Comparison of ENCODE assay signal across 37 cellular contexts in the genomic region with DNA sequence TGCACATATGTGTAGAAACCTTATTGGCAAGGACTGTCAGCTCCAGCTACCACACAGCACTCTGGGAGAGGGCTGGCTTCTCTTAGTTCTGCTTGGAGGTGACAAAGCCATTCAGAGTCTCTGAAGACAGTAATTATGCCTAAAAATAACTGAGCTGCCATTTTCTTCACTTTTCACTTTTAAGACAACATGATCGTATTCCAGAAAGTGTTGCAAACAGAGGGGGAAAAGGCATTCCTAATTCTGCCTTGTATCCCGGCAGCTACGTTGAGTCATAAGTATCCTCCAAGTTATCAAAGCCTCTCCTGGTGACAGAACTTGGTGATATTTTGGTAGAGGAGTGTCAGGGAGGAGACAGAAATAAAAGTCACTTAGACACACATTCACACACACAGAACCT.
"Had no signal": no experiment of that assay in that cellular context is flagged by ENCODE, and none has a peak within 500 bp of the region (broad histone marks: within the 10 kb centered on the region; RNA-seq: fewer than 3 reads in every experiment).

No MANE protein-coding gene starts in this region.

- H3K9me3 Mint-ChIP-seq: activated naive CD8-positive, alpha-beta T cell treated with anti-CD3 and anti-CD28 coated beads, Interleukin-2, amount 50 U/mL, for 24 hours had no signal

- H3K27ac ChIP-seq: adrenal gland, ascending aorta, body of pancreas, brain microvascular endothelial cell, breast epithelium, cardiac muscle cell had no signal

- H3K36me3 ChIP-seq: adrenal gland, ascending aorta, brain microvascular endothelial cell, breast epithelium, cardiac muscle cell had no signal

- DNase-seq: activated effector memory CD4-positive, alpha-beta T cell treated with anti-CD3 and anti-CD28 coated beads, Interleukin-2, amount 50 U/mL, for 16 hours; activated effector memory CD4-positive, alpha-beta T cell treated with Interleukin-2 at 50 U/mL for 16 hours; activated gamma-delta T cell; activated gamma-delta T cell treated with Interleukin-2 at 50 U/mL for 16 hours; activated naive CD4-positive, alpha-beta T cell; activated naive CD4-positive, alpha-beta T cell treated with anti-CD3 and anti-CD28 coated beads for 36 hours; activated naive CD4-positive, alpha-beta T cell treated with anti-CD3 and anti-CD28 coated beads, Interleukin-2, amount 10 ng/mL, durations not matched to agents 7 days and 5 days; activated naive CD4-positive, alpha-beta T cell treated with anti-CD3 and anti-CD28 coated beads, Interleukin-2, amount 50 U/mL, for 16 hours; activated naive CD4-positive, alpha-beta T cell treated with Interleukin-2 at 50 U/mL for 16 hours; activated naive CD8-positive, alpha-beta T cell treated with anti-CD3 and anti-CD28 coated beads for 36 hours; activated naive CD8-positive, alpha-beta T cell treated with anti-CD3 and anti-CD28 coated beads, Interleukin-2, amount 10 ng/mL, durations not matched to agents 7 days and 5 days; activated naive CD8-positive, alpha-beta T cell treated with anti-CD3 and anti-CD28 coated beads, Interleukin-2, amount 50 U/mL, for 24 hours; activated T-cell treated with anti-CD3 and anti-CD28 coated beads for 4 hours; activated T-cell treated with anti-CD3 and anti-CD28 coated beads, Interleukin-2, amount 50 U/mL, for 1 hour; activated T-cell treated with anti-CD3 and anti-CD28 coated beads, Interleukin-2, amount 50 U/mL, for 24 hours; activated T-cell treated with anti-CD3 and anti-CD28 coated beads, Interleukin-2, amount 50 U/mL, for 4 hours; activated T-cell treated with anti-CD3 and anti-CD28 coated beads, Interleukin-2, amount 50 U/mL, for 48 hours; activated T-cell treated with anti-CD3 and anti-CD28 coated beads, Interleukin-2, amount 50 U/mL, for 72 hours; adrenal gland; amniotic stem cell; amygdala; aorta; body of pancreas; brain microvascular endothelial cell; central memory CD4-positive, alpha-beta T cell; cerebellar nuclear complex had no signal

- H3K4me3 Mint-ChIP-seq: activated naive CD4-positive, alpha-beta T cell treated with anti-CD3 and anti-CD28 coated beads for 36 hours; activated naive CD4-positive, alpha-beta T cell treated with anti-CD3 and anti-CD28 coated beads, Interleukin-2, amount 10 ng/mL, durations not matched to agents 7 days and 5 days; activated naive CD4-positive, alpha-beta T cell treated with anti-CD3 and anti-CD28 coated beads, Interleukin-2, amount 50 U/mL, for 24 hours; activated naive CD8-positive, alpha-beta T cell; activated naive CD8-positive, alpha-beta T cell treated with anti-CD3 and anti-CD28 coated beads for 36 hours; activated naive CD8-positive, alpha-beta T cell treated with anti-CD3 and anti-CD28 coated beads, Interleukin-2, amount 10 ng/mL, durations not matched to agents 7 days and 5 days; activated naive CD8-positive, alpha-beta T cell treated with anti-CD3 and anti-CD28 coated beads, Interleukin-2, amount 50 U/mL, for 24 hours; activated T-cell treated with anti-CD3 and anti-CD28 coated beads, Interleukin-2, amount 50 U/mL, for 24 hours; activated T-cell treated with anti-CD3 and anti-CD28 coated beads, Interleukin-2, amount 50 U/mL, for 4 hours; activated T-cell treated with anti-CD3 and anti-CD28 coated beads, Interleukin-2, amount 50 U/mL, for 72 hours; activated T-helper 1 cell treated with anti-CD3 and anti-CD28 coated beads, Interleukin-12 subunit alpha, Interleukin-12 subunit beta, Interleukin-2, Interleukin-4 antibody, amounts not matched to agents 30 ng/mL and 10 ng/mL and 1 ng/mL, durations not matched to agents 14 hours and 24 hours and 36 hours; activated T-helper 17 cell treated with anti-CD3 and anti-CD28 coated beads, Interleukin-2, amount 50 U/mL, for 72 hours; brain; central memory CD8-positive, alpha-beta T cell had no signal

- H3K27me3 ChIP-seq: adrenal gland, ascending aorta, body of pancreas, brain microvascular endothelial cell, cardiac muscle cell had no signal

- ATAC-seq: activated naive CD4-positive, alpha-beta T cell treated with anti-CD3 and anti-CD28 coated beads, Interleukin-2, amount 50 U/mL, for 72 hours; activated naive CD8-positive, alpha-beta T cell treated with anti-CD3 and anti-CD28 coated beads, Interleukin-2, amount 50 U/mL, for 24 hours; activated T-cell treated with anti-CD3 and anti-CD28 coated beads, Interleukin-2, amount 50 U/mL, for 4 hours; activated T-cell treated with anti-CD3 and anti-CD28 coated beads, Interleukin-2, amount 50 U/mL, for 72 hours; activated T-helper 17 cell treated with anti-CD3 and anti-CD28 coated beads, Interleukin-2, amount 50 U/mL, for 72 hours; body of pancreas had no signal

- H3K9me3 ChIP-seq: adrenal gland, ascending aorta, body of pancreas had no signal

- H3K27me3 Mint-ChIP-seq: activated naive CD4-positive, alpha-beta T cell treated with anti-CD3 and anti-CD28 coated beads, Interleukin-2, amount 10 ng/mL, durations not matched to agents 7 days and 5 days; activated naive CD8-positive, alpha-beta T cell; activated naive CD8-positive, alpha-beta T cell treated with anti-CD3 and anti-CD28 coated beads for 36 hours; activated naive CD8-positive, alpha-beta T cell treated with anti-CD3 and anti-CD28 coated beads, Interleukin-2, amount 10 ng/mL, durations not matched to agents 7 days and 5 days; activated naive CD8-positive, alpha-beta T cell treated with anti-CD3 and anti-CD28 coated beads, Interleukin-2, amount 50 U/mL, for 24 hours; activated T-cell treated with anti-CD3 and anti-CD28 coated beads, Interleukin-2, amount 50 U/mL, for 24 hours; activated T-helper 17 cell treated with anti-CD3 and anti-CD28 coated beads, Interleukin-2, amount 50 U/mL, for 72 hours; central memory CD8-positive, alpha-beta T cell had no signal

- H3K4me1 Mint-ChIP-seq: activated naive CD4-positive, alpha-beta T cell treated with anti-CD3 and anti-CD28 coated beads, Interleukin-2, amount 10 ng/mL, durations not matched to agents 7 days and 5 days; activated naive CD4-positive, alpha-beta T cell treated with anti-CD3 and anti-CD28 coated beads, Interleukin-2, amount 50 U/mL, for 24 hours; activated naive CD8-positive, alpha-beta T cell treated with anti-CD3 and anti-CD28 coated beads for 36 hours; activated naive CD8-positive, alpha-beta T cell treated with anti-CD3 and anti-CD28 coated beads, Interleukin-2, amount 10 ng/mL, durations not matched to agents 7 days and 5 days; activated naive CD8-positive, alpha-beta T cell treated with anti-CD3 and anti-CD28 coated beads, Interleukin-2, amount 50 U/mL, for 24 hours; activated T-helper 17 cell treated with anti-CD3 and anti-CD28 coated beads, Interleukin-2, amount 50 U/mL, for 72 hours; brain; central memory CD8-positive, alpha-beta T cell had no signal

- H3K4me3 ChIP-seq: adrenal gland, ascending aorta, body of pancreas, breast epithelium, cardiac muscle cell had no signal

- H3K27ac Mint-ChIP-seq: activated naive CD4-positive, alpha-beta T cell treated with anti-CD3 and anti-CD28 coated beads for 36 hours; activated naive CD4-positive, alpha-beta T cell treated with anti-CD3 and anti-CD28 coated beads, Interleukin-2, amount 10 ng/mL, durations not matched to agents 7 days and 5 days; activated naive CD4-positive, alpha-beta T cell treated with anti-CD3 and anti-CD28 coated beads, Interleukin-2, amount 50 U/mL, for 24 hours; activated naive CD4-positive, alpha-beta T cell treated with anti-CD3 and anti-CD28 coated beads, Interleukin-2, amount 50 U/mL, for 72 hours; activated naive CD8-positive, alpha-beta T cell; activated naive CD8-positive, alpha-beta T cell treated with anti-CD3 and anti-CD28 coated beads for 36 hours; activated naive CD8-positive, alpha-beta T cell treated with anti-CD3 and anti-CD28 coated beads, Interleukin-2, amount 10 ng/mL, durations not matched to agents 7 days and 5 days; activated naive CD8-positive, alpha-beta T cell treated with anti-CD3 and anti-CD28 coated beads, Interleukin-2, amount 50 U/mL, for 24 hours; activated T-cell treated with anti-CD3 and anti-CD28 coated beads, Interleukin-2, amount 50 U/mL, for 24 hours; activated T-cell treated with anti-CD3 and anti-CD28 coated beads, Interleukin-2, amount 50 U/mL, for 72 hours; activated T-helper 1 cell treated with anti-CD3 and anti-CD28 coated beads, Interleukin-12 subunit alpha, Interleukin-12 subunit beta, Interleukin-2, Interleukin-4 antibody, amounts not matched to agents 30 ng/mL and 10 ng/mL and 1 ng/mL, durations not matched to agents 14 hours and 24 hours and 36 hours; activated T-helper 17 cell treated with anti-CD3 and anti-CD28 coated beads, Interleukin-2, amount 50 U/mL, for 72 hours; activated T-helper 2 cell treated with anti-CD3 and anti-CD28 coated beads, Interferon-gamma antibody, Interleukin-2, Interleukin-4, amounts not matched to agents 10 μg/mL and 5 μg/mL and 100 μg/mL, durations not matched to agents 14 hours and 24 hours and 36 hours had no signal

- H3K4me1 ChIP-seq: adrenal gland, ascending aorta, breast epithelium had no signal

- H3K36me3 Mint-ChIP-seq: activated naive CD4-positive, alpha-beta T cell treated with anti-CD3 and anti-CD28 coated beads, Interleukin-2, amount 10 ng/mL, durations not matched to agents 7 days and 5 days; activated naive CD4-positive, alpha-beta T cell treated with anti-CD3 and anti-CD28 coated beads, Interleukin-2, amount 50 U/mL, for 72 hours; activated naive CD8-positive, alpha-beta T cell; activated naive CD8-positive, alpha-beta T cell treated with anti-CD3 and anti-CD28 coated beads for 36 hours; activated naive CD8-positive, alpha-beta T cell treated with anti-CD3 and anti-CD28 coated beads, Interleukin-2, amount 10 ng/mL, durations not matched to agents 7 days and 5 days; brain had no signal
